19 cellular contexts compared by ENCODE assay signal in genomic region chr13:42275506-42275905, GRCh38. TPM values are rescaled to one million over a fixed set of nuclear protein-coding genes. Genes with fewer than 3 reads are reported as not detected.
A peak's percentile ranks its signal among the peaks of the same experiment; 100 is the strongest.
DNase-seq lines count a peak whose midpoint lies in the region; ATAC-seq and TF ChIP-seq lines count a peak whose summit lies in the region.
"Had no signal": no experiment of that assay in that cellular context is flagged by ENCODE, and none has a peak within 500 bp of the region (broad histone marks: within the 10 kb centered on the region; RNA-seq: fewer than 3 reads in every experiment).

No MANE protein-coding gene starts in this region.

- peak overlapping the region; percentile 93 for H3K27ac Mint-ChIP-seq in activated T-cell treated with anti-CD3 and anti-CD28 coated beads, Interleukin-2, amount 50 U/mL, for 24 hours
- H3K27ac Mint-ChIP-seq in activated CD4-positive, alpha-beta memory T cell treated with anti-CD3 and anti-CD28 coated beads, Interleukin-2, amount 10 ng/mL, durations not matched to agents 7 days and 5 days, result peak overlapping the region; percentile 83
- H3K27ac Mint-ChIP-seq in naive thymus-derived CD8-positive, alpha-beta T cell, result peak overlapping the region in 6 of 10 donors; percentile 9 to 87 (median 38)
- no peak overlapping the region for H3K27ac Mint-ChIP-seq in type B pancreatic cell
- H3K27ac Mint-ChIP-seq: endodermal cell, WTC11 had no signal

- CTCF ChIA-PET in activated CD4-positive, alpha-beta memory T cell treated with anti-CD3 and anti-CD28 coated beads, Interleukin-2, amount 10 ng/mL, durations not matched to agents 7 days and 5 days (lab: Charles Lee), result interaction anchor here (1.2 kb wide), 1 partner anchor 203 kb away, joined by 3 read pairs; no protein-coding TSS in a partner anchor

- DNase-seq in activated T-cell treated with anti-CD3 and anti-CD28 coated beads, Interleukin-2, amount 50 U/mL, for 24 hours, result no peak
- no peak for DNase-seq in activated T-cell treated with anti-CD3 and anti-CD28 coated beads, Interleukin-2, amount 50 U/mL, for 1 hour
- peak; percentile 50 for DNase-seq in GM12865 (ENCODE audit: low read depth)
- no peak for DNase-seq in activated CD4-positive, alpha-beta memory T cell treated with anti-CD3 and anti-CD28 coated beads, Interleukin-2, amount 10 ng/mL, durations not matched to agents 7 days and 5 days
- no peak for DNase-seq in naive thymus-derived CD8-positive, alpha-beta T cell
- DNase-seq in type B pancreatic cell (ENCODE audit: extremely low spot score, unreplicated experiment), result no peak
- no peak for DNase-seq in NCI-H1105 (lab: John Stamatoyannopoulos, UW)
- DNase-seq: endodermal cell; foreskin fibroblast; NCI-H187; NCI-H510A treated with DMSO at 0.1 percent for 48 hours; stimulated activated CD4-positive, alpha-beta T cell treated with anti-CD3 and anti-CD28 coated beads, Interleukin-4, amount 100 ng/mL, for 1 hour; stimulated activated naive CD4-positive, alpha-beta T cell; SW 1271; uterus had no signal

- H3K36me3 Mint-ChIP-seq in activated T-cell treated with anti-CD3 and anti-CD28 coated beads, Interleukin-2, amount 50 U/mL, for 24 hours (ENCODE audit: low read depth), result peaks cover 53% of the 10 kb centered on the region
- peaks cover 30% of the 10 kb centered on the region for H3K36me3 Mint-ChIP-seq in activated CD4-positive, alpha-beta memory T cell treated with anti-CD3 and anti-CD28 coated beads, Interleukin-2, amount 10 ng/mL, durations not matched to agents 7 days and 5 days (ENCODE audit: low read depth)
- H3K36me3 Mint-ChIP-seq in naive thymus-derived CD8-positive, alpha-beta T cell, result peaks cover 0 to 7% (median 0%) of the 10 kb centered on the region in 3 donors
- H3K36me3 Mint-ChIP-seq in type B pancreatic cell, result peaks cover 17% of the 10 kb centered on the region

- peaks cover 61% of the 10 kb centered on the region for H3K4me1 Mint-ChIP-seq in activated T-cell treated with anti-CD3 and anti-CD28 coated beads, Interleukin-2, amount 50 U/mL, for 24 hours (ENCODE audit: low read depth)
- H3K4me1 Mint-ChIP-seq in activated CD4-positive, alpha-beta memory T cell treated with anti-CD3 and anti-CD28 coated beads, Interleukin-2, amount 10 ng/mL, durations not matched to agents 7 days and 5 days, result peaks cover 59% of the 10 kb centered on the region
- peaks cover 36 to 57% (median 47%) of the 10 kb centered on the region in 4 donors for H3K4me1 Mint-ChIP-seq in naive thymus-derived CD8-positive, alpha-beta T cell
- peaks cover 30% of the 10 kb centered on the region for H3K4me1 Mint-ChIP-seq in type B pancreatic cell (ENCODE audit: unreplicated experiment)

- POLR2A ChIA-PET in activated CD4-positive, alpha-beta memory T cell treated with anti-CD3 and anti-CD28 coated beads, Interleukin-2, amount 10 ng/mL, durations not matched to agents 7 days and 5 days (lab: Charles Lee), result interaction anchor here (1.1 to 5.9 kb wide), 2 partner anchors 48 to 121 kb away, joined by 3 to 59 read pairs; no protein-coding TSS in a partner anchor
- POLR2A ChIA-PET in naive thymus-derived CD8-positive, alpha-beta T cell (lab: Charles Lee), result no interaction called here

- TF ChIP-seq CTCF in GM12865 (IDR thresholded peaks at IDR 0.05; ENCODE audit: insufficient read depth, low read depth, low read length, missing control alignments) (no peak), type B pancreatic cell (conservative IDR thresholded peaks at IDR 0.05) (no peak)

- peak overlapping the region; percentile 99 for H3K4me3 Mint-ChIP-seq in activated T-cell treated with anti-CD3 and anti-CD28 coated beads, Interleukin-2, amount 50 U/mL, for 24 hours
- peak overlapping the region; percentile 75 for H3K4me3 Mint-ChIP-seq in activated CD4-positive, alpha-beta memory T cell treated with anti-CD3 and anti-CD28 coated beads, Interleukin-2, amount 10 ng/mL, durations not matched to agents 7 days and 5 days
- peak overlapping the region in 3 of 10 donors; percentile 1 to 16 (median 4) for H3K4me3 Mint-ChIP-seq in naive thymus-derived CD8-positive, alpha-beta T cell
- no peak overlapping the region for H3K4me3 Mint-ChIP-seq in type B pancreatic cell
- H3K4me3 Mint-ChIP-seq: endodermal cell, WTC11 had no signal

- no peaks in the 10 kb centered on the region for H3K27me3 Mint-ChIP-seq in activated T-cell treated with anti-CD3 and anti-CD28 coated beads, Interleukin-2, amount 50 U/mL, for 24 hours
- no peaks in the 10 kb centered on the region for H3K27me3 Mint-ChIP-seq in activated CD4-positive, alpha-beta memory T cell treated with anti-CD3 and anti-CD28 coated beads, Interleukin-2, amount 10 ng/mL, durations not matched to agents 7 days and 5 days
- no peaks in the 10 kb centered on the region for H3K27me3 Mint-ChIP-seq in naive thymus-derived CD8-positive, alpha-beta T cell
- H3K27me3 Mint-ChIP-seq in type B pancreatic cell, result no peaks in the 10 kb centered on the region

- peak overlapping the region; percentile 98 for H3K4me3 ChIP-seq in GM12865 (ENCODE audit: low read depth, low read length)
- H3K4me3 ChIP-seq: cardiac muscle cell, uterus had no signal

- ATAC-seq in naive thymus-derived CD8-positive, alpha-beta T cell, result no peak
- ATAC-seq in HG02588 (IDR thresholded peaks at IDR 0.05; ENCODE audit: unreplicated experiment), result no peak
- ATAC-seq: HCT116, WTC11 had no signal

- H3K9me3 Mint-ChIP-seq in activated T-cell treated with anti-CD3 and anti-CD28 coated beads, Interleukin-2, amount 50 U/mL, for 24 hours, result no peaks in the 10 kb centered on the region
- H3K9me3 Mint-ChIP-seq in activated CD4-positive, alpha-beta memory T cell treated with anti-CD3 and anti-CD28 coated beads, Interleukin-2, amount 10 ng/mL, durations not matched to agents 7 days and 5 days, result peaks cover 3% of the 10 kb centered on the region
- H3K9me3 Mint-ChIP-seq in naive thymus-derived CD8-positive, alpha-beta T cell, result no peaks in the 10 kb centered on the region
- H3K9me3 Mint-ChIP-seq in type B pancreatic cell, result peaks cover 8% of the 10 kb centered on the region

RNA-seq across cellular contexts. Expression of gene AKAP11, which starts 3.6 kb away (rescaled TPM):
- total RNA-seq in activated CD4-positive, alpha-beta memory T cell treated with anti-CD3 and anti-CD28 coated beads, Interleukin-2, amount 10 ng/mL, durations not matched to agents 7 days and 5 days, result 10 to 100 TPM; 32.5 to 34.0 TPM
- total RNA-seq in naive thymus-derived CD8-positive, alpha-beta T cell, result 10 to 100 TPM; 32.3 to 33.9 TPM
- polyA plus RNA-seq in naive thymus-derived CD8-positive, alpha-beta T cell, result 1 to 10 TPM; 2.5 to 4.5 (median 2.8) TPM
- total RNA-seq in type B pancreatic cell (ENCODE audit: low replicate concordance), result 19.5 and 30.3 TPM in 2 replicates
